In genomic region chr3:151085889-151086483, GRCh38 we compare ENCODE assay signal across 1 cellular context.
A peak's percentile ranks its signal among the peaks of the same experiment; 100 is the strongest.
TF ChIP-seq lines count a peak whose summit lies in the region.

No MANE protein-coding gene starts in this region.

TF ChIP-seq in H1, 55 proteins besides CTCF, POLR2A, EP300 and RAD21 (continued from another document):
- TF ChIP-seq MAX (IDR thresholded peaks at IDR 0.05) (peak; percentile 28; the same call in 1 of the 2 replicates), CEBPB (IDR thresholded peaks at IDR 0.05; ENCODE audit: low read depth, low read length) (no peak), CTBP2 (IDR thresholded peaks at IDR 0.05; ENCODE audit: borderline replicate concordance, insufficient read depth, insufficient read length, low read length) (no peak), CBX8 (IDR thresholded peaks at IDR 0.05; ENCODE audit: borderline replicate concordance, low read depth, low read length) (no peak)
TF ChIP-seq in H1: peak in this region for 2.
